In genomic region chr9:83980395-83981125, GRCh38 we compare ENCODE assay signal across 8 cellular contexts. TPM values are rescaled to one million over a fixed set of nuclear protein-coding genes. Genes with fewer than 3 reads are reported as not detected.
A peak's percentile ranks its signal among the peaks of the same experiment; 100 is the strongest.
DNase-seq lines count a peak whose midpoint lies in the region; ATAC-seq and TF ChIP-seq lines count a peak whose summit lies in the region.

Gene RMI1, plus strand, starts transcription at chr9:83980805. Its CDS starts 20,182 bp downstream, at chr9:84000987.

- DNase-seq in EL (peak; percentile 99), GOT3 (lab: John Stamatoyannopoulos, UW) (peak; percentile 86), LNCaP clone FGC (ENCODE audit: low read depth) (peak; percentile 90), RWPE1 (ENCODE audit: low spot score) (peak; percentile 99), fibroblast of peridontal ligament (ENCODE audit: extremely low read depth) (peak; percentile 97)
- peak; percentile 96 for DNase-seq in activated T-helper 2 cell treated with anti-CD3 and anti-CD28 coated beads, Interferon-gamma antibody, Interleukin-2, Interleukin-4, amounts not matched to agents 10 μg/mL and 5 μg/mL and 100 μg/mL, durations not matched to agents 14 hours and 24 hours and 36 hours (ENCODE audit: low spot score)
- DNase-seq in natural killer cell treated with Interleukin-12 subunit alpha and Interleukin-12 subunit beta and Interleukin-15 and Interleukin-18, amount 100 ng/mL, for 72 hours (ENCODE audit: low spot score): peak; percentile 99
- peak; percentile 100 for DNase-seq in stimulated activated naive CD8-positive, alpha-beta T cell treated with anti-CD3 and anti-CD28 coated beads, Interleukin-15, Interleukin-2, amounts not matched to agents 100 U/mL and 50 U/mL, for 24 hours

- POLR2A ChIA-PET in RWPE1 (lab: Yijun Ruan, JAX; ENCODE audit: low non-redundant PET): interaction anchor here (0.6 to 0.8 kb wide), 2 partner anchors 59 to 346 kb away, joined by 4 to 6 read pairs; partner anchors contain the start of gene KIF27

- H3K27ac Mint-ChIP-seq in activated T-helper 2 cell treated with anti-CD3 and anti-CD28 coated beads, Interferon-gamma antibody, Interleukin-2, Interleukin-4, amounts not matched to agents 10 μg/mL and 5 μg/mL and 100 μg/mL, durations not matched to agents 14 hours and 24 hours and 36 hours: peak within 1 kb of the TSS; percentile 99
- H3K27ac Mint-ChIP-seq in natural killer cell treated with Interleukin-12 subunit alpha and Interleukin-12 subunit beta and Interleukin-15 and Interleukin-18, amount 100 ng/mL, for 72 hours: peak within 1 kb of the TSS; percentile 89 to 100

- H3K27me3 Mint-ChIP-seq in activated T-helper 2 cell treated with anti-CD3 and anti-CD28 coated beads, Interferon-gamma antibody, Interleukin-2, Interleukin-4, amounts not matched to agents 10 μg/mL and 5 μg/mL and 100 μg/mL, durations not matched to agents 14 hours and 24 hours and 36 hours (ENCODE audit: low read depth): no peaks in the 10 kb centered on the region
- no peaks in the 10 kb centered on the region for H3K27me3 Mint-ChIP-seq in natural killer cell treated with Interleukin-12 subunit alpha and Interleukin-12 subunit beta and Interleukin-15 and Interleukin-18, amount 100 ng/mL, for 72 hours

- H3K4me3 ChIP-seq in LNCaP clone FGC (ENCODE audit: low read depth, low read length): peak within 1 kb of the TSS; percentile 75

- H3K4me1 Mint-ChIP-seq in activated T-helper 2 cell treated with anti-CD3 and anti-CD28 coated beads, Interferon-gamma antibody, Interleukin-2, Interleukin-4, amounts not matched to agents 10 μg/mL and 5 μg/mL and 100 μg/mL, durations not matched to agents 14 hours and 24 hours and 36 hours (ENCODE audit: low read depth): peaks cover 43% of the 10 kb centered on the region
- peaks cover 32 to 40% of the 10 kb centered on the region in 2 donors for H3K4me1 Mint-ChIP-seq in natural killer cell treated with Interleukin-12 subunit alpha and Interleukin-12 subunit beta and Interleukin-15 and Interleukin-18, amount 100 ng/mL, for 72 hours (ENCODE audit: low read depth in 2 of 2)

- intact Hi-C loops in activated T-helper 2 cell treated with anti-CD3 and anti-CD28 coated beads, Interferon-gamma antibody, Interleukin-2, Interleukin-4, amounts not matched to agents 10 μg/mL and 5 μg/mL and 100 μg/mL, durations not matched to agents 14 hours and 24 hours and 36 hours (cut with micrococcal nuclease): loop anchor here (1.0 to 5.0 kb wide), 7 partner anchors 22 to 1962 kb away; partner anchors contain the start of genes IDNK, KIF27 and NAA35

- peak; percentile 86 to 91 for ATAC-seq in natural killer cell treated with Interleukin-12 subunit alpha and Interleukin-12 subunit beta and Interleukin-15 and Interleukin-18, amount 100 ng/mL, for 72 hours
- peak; percentile 81 for ATAC-seq in stimulated activated naive CD8-positive, alpha-beta T cell treated with anti-CD3 and anti-CD28 coated beads, Interleukin-15, Interleukin-2, amounts not matched to agents 100 U/mL and 50 U/mL, for 24 hours

- H3K27ac ChIP-seq in RWPE1: peak within 1 kb of the TSS; percentile 95

- peak; percentile 25; the same call in 1 of the 2 replicates for TF ChIP-seq CTCF in LNCaP clone FGC (IDR thresholded peaks at IDR 0.05; ENCODE audit: control insufficient read depth, extremely low read depth, insufficient read depth)
- 0 out of 2 replicates have a peak, but pooled peaks have one; percentile 18 for TF ChIP-seq CTCF in RWPE1 (conservative IDR thresholded peaks at IDR 0.05; ENCODE audit: low read depth)

- H3K4me3 Mint-ChIP-seq in activated T-helper 2 cell treated with anti-CD3 and anti-CD28 coated beads, Interferon-gamma antibody, Interleukin-2, Interleukin-4, amounts not matched to agents 10 μg/mL and 5 μg/mL and 100 μg/mL, durations not matched to agents 14 hours and 24 hours and 36 hours (ENCODE audit: low read depth): peak within 1 kb of the TSS; percentile 100
- H3K4me3 Mint-ChIP-seq in natural killer cell treated with Interleukin-12 subunit alpha and Interleukin-12 subunit beta and Interleukin-15 and Interleukin-18, amount 100 ng/mL, for 72 hours: peak within 1 kb of the TSS; percentile 95

- CTCF ChIA-PET in RWPE1 (lab: Yijun Ruan, JAX): interaction anchor here (1.2 to 1.4 kb wide), 3 partner anchors 157 to 280 kb away, joined by 3 to 7 read pairs (median 6); no protein-coding TSS in a partner anchor

- H3K36me3 Mint-ChIP-seq in activated T-helper 2 cell treated with anti-CD3 and anti-CD28 coated beads, Interferon-gamma antibody, Interleukin-2, Interleukin-4, amounts not matched to agents 10 μg/mL and 5 μg/mL and 100 μg/mL, durations not matched to agents 14 hours and 24 hours and 36 hours (ENCODE audit: low read depth): peaks cover 51% of the 10 kb centered on the region
- peaks cover 42% of the 10 kb centered on the region for H3K36me3 Mint-ChIP-seq in natural killer cell treated with Interleukin-12 subunit alpha and Interleukin-12 subunit beta and Interleukin-15 and Interleukin-18, amount 100 ng/mL, for 72 hours

- no peaks in the 10 kb centered on the region for H3K9me3 Mint-ChIP-seq in activated T-helper 2 cell treated with anti-CD3 and anti-CD28 coated beads, Interferon-gamma antibody, Interleukin-2, Interleukin-4, amounts not matched to agents 10 μg/mL and 5 μg/mL and 100 μg/mL, durations not matched to agents 14 hours and 24 hours and 36 hours
- no peaks in the 10 kb centered on the region for H3K9me3 Mint-ChIP-seq in natural killer cell treated with Interleukin-12 subunit alpha and Interleukin-12 subunit beta and Interleukin-15 and Interleukin-18, amount 100 ng/mL, for 72 hours

RNA-seq across cellular contexts. Expression of gene RMI1, which starts in this region (rescaled TPM):
- 26.1 and 27.3 TPM in 2 replicates for total RNA-seq in activated T-helper 2 cell treated with anti-CD3 and anti-CD28 coated beads, Interferon-gamma antibody, Interleukin-2, Interleukin-4, amounts not matched to agents 10 μg/mL and 5 μg/mL and 100 μg/mL, durations not matched to agents 14 hours and 24 hours and 36 hours
- total RNA-seq in natural killer cell treated with Interleukin-12 subunit alpha and Interleukin-12 subunit beta and Interleukin-15 and Interleukin-18, amount 100 ng/mL, for 72 hours: 10 to 100 TPM; 12.8 to 16.1 TPM

Comparison
In these comparisons a context has a peak if more than half of its experiments do, and no peak if none do; other contexts are left out.
1. Peak in every context shown above with its lines: DNase-seq, ATAC-seq, H3K4me3 ChIP-seq and H3K27ac ChIP-seq.